ENCODE assay signal across 8 cellular contexts in the genomic region with DNA sequence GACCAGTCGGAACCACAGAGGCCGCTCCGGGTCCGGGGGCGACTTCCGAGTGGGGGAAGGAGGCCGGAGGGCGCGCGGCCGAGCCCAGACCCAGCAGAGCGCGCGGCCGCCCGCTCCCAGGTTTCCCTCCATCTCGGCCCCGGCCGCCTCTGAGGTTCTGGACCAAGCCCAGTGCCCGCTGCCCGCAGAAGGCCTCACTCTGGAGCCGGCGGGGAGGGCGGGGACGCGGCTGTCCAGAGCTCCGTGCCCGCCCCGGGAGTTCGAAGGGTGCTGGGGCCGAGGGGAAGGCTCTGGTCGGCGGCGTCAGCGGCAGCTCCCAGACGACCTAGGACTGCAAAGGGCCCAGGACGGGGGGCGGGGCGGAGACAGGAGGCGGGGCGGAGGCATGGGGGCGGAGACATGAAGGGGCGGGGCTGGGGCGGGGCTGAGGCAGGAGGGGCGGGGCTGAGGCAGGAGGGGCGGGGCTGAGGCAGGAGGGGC. TPM values are rescaled to one million over a fixed set of nuclear protein-coding genes. Genes with fewer than 3 reads are reported as not detected.
DNase-seq lines count a peak whose midpoint lies in the region; ATAC-seq, FAIRE-seq and TF ChIP-seq lines count a peak whose summit lies in the region.

No MANE protein-coding gene starts in this region.

- H3K4me1 Mint-ChIP-seq in T-helper 1 cell treated with Interleukin-12 subunit alpha and Interleukin-12 subunit beta and Interleukin-4 antibody, amounts not matched to agents 30 μg/mL and 1 μg/mL, for 36 hours (ENCODE audit: low read depth), result peaks cover 13% of the 10 kb centered on the region

- peak overlapping the region; percentile 53 for H3K4me3 ChIP-seq in K562

- ATAC-seq in GM18909 (IDR thresholded peaks at IDR 0.05; ENCODE audit: poor library complexity, unreplicated experiment) (peak; percentile 49), K562 (peak; percentile 84), GM18858 (IDR thresholded peaks at IDR 0.05; ENCODE audit: unreplicated experiment) (no peak), HG03521 (IDR thresholded peaks at IDR 0.05; ENCODE audit: unreplicated experiment) (no peak)

- in situ Hi-C loops in K562 (cut with MboI), result no loop called here

- 11% methylated on average over 24 of the region's 46 CpGs for WGBS in K562 (ENCODE audit: insufficient coverage, low coverage, missing lambda C conversion rate)

- TF ChIP-seq EP300 in K562 (IDR thresholded peaks at IDR 0.05; ENCODE audit: low read length), result no peak

- peaks cover 18% of the 10 kb centered on the region for H3K79me2 ChIP-seq in K562 (ENCODE audit: control insufficient read depth, insufficient read depth, low read length)

- H2AFZ ChIP-seq in K562 (ENCODE audit: low read depth, low read length), result peak overlapping the region; percentile 89

- TF ChIP-seq RAD21 in K562 (CRISPR knock-in tag; conservative IDR thresholded peaks at IDR 0.05 in 1 of 2, IDR thresholded peaks at IDR 0.05 in 1 of 2), result no peak

- intact Hi-C loops in K562 (cut with micrococcal nuclease), result loop anchor here (5.0 kb wide), 2 partner anchors 228 to 298 kb away; no protein-coding TSS in a partner anchor

- peaks cover 19% of the 10 kb centered on the region for H3K9me3 Mint-ChIP-seq in T-helper 1 cell treated with Interleukin-12 subunit alpha and Interleukin-12 subunit beta and Interleukin-4 antibody, amounts not matched to agents 30 μg/mL and 1 μg/mL, for 36 hours

- H3K9ac ChIP-seq in K562 (ENCODE audit: insufficient read depth in 1 of 2, low read depth in 2 of 2, low read length in 2 of 2), result peak overlapping the region; percentile 34 to 70; a peak in 3 of 4 replicates

- peaks cover 6% of the 10 kb centered on the region; the same call in 2 of the 3 replicates for H3K36me3 ChIP-seq in K562 (ENCODE audit: control insufficient read depth, insufficient read depth, low read length)

- H3K27ac ChIP-seq in K562 (ENCODE audit: extremely low read depth, low read depth, low read length), result no peak overlapping the region

- TF ChIP-seq POLR2A in K562 (conservative IDR thresholded peaks at IDR 0.05), result no peak

- POLR2A ChIA-PET in K562 (lab: Yijun Ruan, JAX), result interaction anchor here (1.0 kb wide), 1 partner anchor 34 kb away, joined by 4 read pairs; no protein-coding TSS in a partner anchor

- peaks cover 11% of the 10 kb centered on the region for H3K36me3 Mint-ChIP-seq in T-helper 1 cell treated with Interleukin-12 subunit alpha and Interleukin-12 subunit beta and Interleukin-4 antibody, amounts not matched to agents 30 μg/mL and 1 μg/mL, for 36 hours (ENCODE audit: low read depth)

- CTCF ChIA-PET in K562 (lab: Yijun Ruan, JAX; ENCODE audit: low intra/inter-chr PET ratio), result no interaction called here

- peak overlapping the region; percentile 68 for H3K4me2 ChIP-seq in K562 (ENCODE audit: insufficient read depth, low read length)

- peaks cover 12% of the 10 kb centered on the region; the same call in 1 of the 2 replicates for H3K9me3 ChIP-seq in K562 (replicated peaks; ENCODE audit: control insufficient read depth, insufficient read depth, low read depth, low read length)

- peak overlapping the region; percentile 20 for H3K4me3 Mint-ChIP-seq in T-helper 1 cell treated with Interleukin-12 subunit alpha and Interleukin-12 subunit beta and Interleukin-4 antibody, amounts not matched to agents 30 μg/mL and 1 μg/mL, for 36 hours

- H3K27me3 ChIP-seq in K562 (ENCODE audit: control insufficient read depth in 2 of 2, insufficient read depth in 2 of 2, low read length in 2 of 2), result peaks cover 0 to 4% of the 10 kb centered on the region in 2 experiments; a peak in 2 of 5 replicates

- FAIRE-seq in K562 (lab: Jason Lieb, UNC), result no peak

- H3K27ac Mint-ChIP-seq in T-helper 1 cell treated with Interleukin-12 subunit alpha and Interleukin-12 subunit beta and Interleukin-4 antibody, amounts not matched to agents 30 μg/mL and 1 μg/mL, for 36 hours, result no peak overlapping the region

- H3K4me1 ChIP-seq in K562 (replicated peaks in 1 of 2; ENCODE audit: control insufficient read depth in 2 of 2, insufficient read depth in 2 of 2, low read length in 2 of 2), result peaks cover 23 to 42% of the 10 kb centered on the region in 2 experiments

- no TSS peak for BruUV-seq in K562 (replicated peaks; lab: Mats Ljungman, UMichigan)

- no peaks in the 10 kb centered on the region; the same call in 1 of the 2 replicates for H4K20me1 ChIP-seq in K562 (replicated peaks; ENCODE audit: control insufficient read depth, insufficient read depth, low read length)

- TF ChIP-seq CTCF in K562 (IDR thresholded peaks at IDR 0.05 in 2 of 3, conservative IDR thresholded peaks at IDR 0.05 in 1 of 3; ENCODE audit: insufficient read depth in 2 of 3, low read depth in 1 of 3, low read length in 3 of 3), result no peak

- peaks cover 6% of the 10 kb centered on the region for H3K9me1 ChIP-seq in K562 (ENCODE audit: control insufficient read depth, insufficient read depth, low read length)

- DNase-seq in K562 (ENCODE audit: extremely low read depth in 1 of 4, low spot score in 3 of 4) (peak; percentile 76 to 97 (median 97)), islet precursor cell (peak; percentile 89), DMS153 treated with DMSO at 0.1 percent for 48 hours (lab: John Stamatoyannopoulos, UW; ENCODE audit: unreplicated experiment) (no peak)
- peak; percentile 64 to 80 for DNase-seq in stimulated activated CD4-positive, alpha-beta T cell treated with anti-CD3 and anti-CD28 coated beads, Interleukin-4, amount 100 ng/mL, for 48 hours (ENCODE audit: low read depth in 2 of 2)

- peaks cover 30% of the 10 kb centered on the region for H3K27me3 Mint-ChIP-seq in T-helper 1 cell treated with Interleukin-12 subunit alpha and Interleukin-12 subunit beta and Interleukin-4 antibody, amounts not matched to agents 30 μg/mL and 1 μg/mL, for 36 hours (ENCODE audit: low read depth)

TF ChIP-seq in K562, 482 proteins besides CTCF, POLR2A, EP300 and RAD21 (continues in another document):
- TF ChIP-seq, protein P1, sequence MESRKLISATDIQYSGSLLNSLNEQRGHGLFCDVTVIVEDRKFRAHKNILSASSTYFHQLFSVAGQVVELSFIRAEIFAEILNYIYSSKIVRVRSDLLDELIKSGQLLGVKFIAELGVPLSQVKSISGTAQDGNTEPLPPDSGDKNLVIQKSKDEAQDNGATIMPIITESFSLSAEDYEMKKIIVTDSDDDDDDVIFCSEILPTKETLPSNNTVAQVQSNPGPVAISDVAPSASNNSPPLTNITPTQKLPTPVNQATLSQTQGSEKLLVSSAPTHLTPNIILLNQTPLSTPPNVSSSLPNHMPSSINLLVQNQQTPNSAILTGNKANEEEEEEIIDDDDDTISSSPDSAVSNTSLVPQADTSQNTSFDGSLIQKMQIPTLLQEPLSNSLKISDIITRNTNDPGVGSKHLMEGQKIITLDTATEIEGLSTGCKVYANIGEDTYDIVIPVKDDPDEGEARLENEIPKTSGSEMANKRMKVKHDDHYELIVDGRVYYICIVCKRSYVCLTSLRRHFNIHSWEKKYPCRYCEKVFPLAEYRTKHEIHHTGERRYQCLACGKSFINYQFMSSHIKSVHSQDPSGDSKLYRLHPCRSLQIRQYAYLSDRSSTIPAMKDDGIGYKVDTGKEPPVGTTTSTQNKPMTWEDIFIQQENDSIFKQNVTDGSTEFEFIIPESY (CRISPR knock-in tag; IDR thresholded peaks at IDR 0.05), result peak; percentile 45; the same call in 1 of the 2 replicates

RNA-seq across cellular contexts. Expression of a gene that starts 48.0 kb away (rescaled TPM):
- 43.8 and 108 TPM in 2 replicates for total RNA-seq in K562 (2011; cell fraction: chromatin; rRNA removed; ENCODE audit: low replicate concordance)
- 90.5 and 93.4 TPM in 2 replicates for total RNA-seq in K562 (2011; cell fraction: nucleolus; rRNA removed)
- 52.4 and 63.7 TPM in 2 replicates for total RNA-seq in K562 (2011; cell fraction: nucleoplasm; rRNA removed)
- total RNA-seq in K562 (2014; rRNA removed), result 34.7 and 41.3 TPM in 2 replicates
- 8.0 and 8.7 TPM in 2 replicates for total RNA-seq in K562 (2014; rRNA removed; fragmentation: Illumina TruSeq; extraction: Trizol)
- total RNA-seq in K562 (2015; rRNA removed; fragmentation: Illumina TruSeq; extraction: Trizol), result 18.8 and 21.4 TPM in 2 replicates
- total RNA-seq in K562 (2021), result 88.7 and 91.3 TPM in 2 replicates
- polyA plus RNA-seq in K562 (2011; rRNA removed), result 11.5 and 24.6 TPM in 2 replicates
- polyA plus RNA-seq in K562 (2011; cell fraction: cytosol; rRNA removed), result 20.4 and 78.6 TPM in 2 replicates
- polyA plus RNA-seq in K562 (2011; cell fraction: nucleus; rRNA removed), result 49.9 and 126 TPM in 2 replicates
- 20.5 and 34.6 TPM in 2 replicates for polyA plus RNA-seq in K562 (2012)
- 12.0 and 24.5 TPM in 2 replicates for polyA plus RNA-seq in K562 (2014; fragmentation: Illumina TruSeq; extraction: Trizol)
- polyA plus RNA-seq in K562 (2014; fragmentation: Nextera tagmentation; extraction: Ambion mirVana), result 1 to 10 TPM in 1 of 2 experiments, under 1 TPM in 1; 0.65 to 2.3 TPM
- polyA plus RNA-seq in K562 (2014; rRNA removed), result 36.6 and 50.8 TPM in 2 replicates
- 11.9 and 16.0 TPM in 2 replicates for polyA minus RNA-seq in K562 (2011; rRNA and poly(A)+ RNA removed)
- 41.4 and 45.6 TPM in 2 replicates for polyA minus RNA-seq in K562 (2011; cell fraction: cytosol; rRNA and poly(A)+ RNA removed)
- 23.3 TPM in 2 replicates for polyA minus RNA-seq in K562 (2011; cell fraction: nucleus; rRNA and poly(A)+ RNA removed)

RNA-seq across cellular contexts. Expression of a gene that starts 53.2 kb away (rescaled TPM):
- total RNA-seq in K562 (2011; cell fraction: chromatin; rRNA removed; ENCODE audit: low replicate concordance), result 2.7 and 3.7 TPM in 2 replicates
- total RNA-seq in K562 (2011; cell fraction: nucleolus; rRNA removed), result 1.2 and 1.6 TPM in 2 replicates
- 0.95 and 3.4 TPM in 2 replicates for total RNA-seq in K562 (2011; cell fraction: nucleoplasm; rRNA removed)
- total RNA-seq in K562 (2014; rRNA removed) (0.18 TPM in 1 of 2 replicates, not detected in the other), K562 (2014; rRNA removed; fragmentation: Illumina TruSeq; extraction: Trizol) (not detected in 2 replicates), K562 (2015; rRNA removed; fragmentation: Illumina TruSeq; extraction: Trizol) (0.15 TPM in 1 of 2 replicates, not detected in the other), K562 (2021) (0.34 TPM in 1 of 2 replicates, not detected in the other)
- polyA plus RNA-seq in K562 (2011; rRNA removed) (not detected in 2 replicates), K562 (2014; fragmentation: Illumina TruSeq; extraction: Trizol) (not detected in 2 replicates), K562 (2014; fragmentation: Nextera tagmentation; extraction: Ambion mirVana) (not detected), K562 (2014; rRNA removed) (2.0 TPM in 1 of 2 replicates, not detected in the other)
- polyA plus RNA-seq in K562 (2011; cell fraction: cytosol; rRNA removed), result 0.10 and 0.27 TPM in 2 replicates
- 0.58 and 0.59 TPM in 2 replicates for polyA plus RNA-seq in K562 (2011; cell fraction: nucleus; rRNA removed)
- polyA plus RNA-seq in K562 (2012), result 0.24 TPM in 1 of 2 replicates, not detected in the other
- polyA minus RNA-seq in K562 (2011; rRNA and poly(A)+ RNA removed), result 0.53 TPM in 1 of 2 replicates, not detected in the other
- polyA minus RNA-seq in K562 (2011; cell fraction: cytosol; rRNA and poly(A)+ RNA removed), result not detected in 2 replicates
- 0.54 and 1.1 TPM in 2 replicates for polyA minus RNA-seq in K562 (2011; cell fraction: nucleus; rRNA and poly(A)+ RNA removed)

Comparison
In these comparisons a context has a peak if more than half of its experiments do, and no peak if none do; other contexts are left out.
1. ATAC-seq: peak in GM18909 (single experiment) and K562 (single experiment); none in GM18858 (single experiment) and HG03521 (single experiment).